11 cellular contexts compared by ENCODE assay signal in the genomic region with DNA sequence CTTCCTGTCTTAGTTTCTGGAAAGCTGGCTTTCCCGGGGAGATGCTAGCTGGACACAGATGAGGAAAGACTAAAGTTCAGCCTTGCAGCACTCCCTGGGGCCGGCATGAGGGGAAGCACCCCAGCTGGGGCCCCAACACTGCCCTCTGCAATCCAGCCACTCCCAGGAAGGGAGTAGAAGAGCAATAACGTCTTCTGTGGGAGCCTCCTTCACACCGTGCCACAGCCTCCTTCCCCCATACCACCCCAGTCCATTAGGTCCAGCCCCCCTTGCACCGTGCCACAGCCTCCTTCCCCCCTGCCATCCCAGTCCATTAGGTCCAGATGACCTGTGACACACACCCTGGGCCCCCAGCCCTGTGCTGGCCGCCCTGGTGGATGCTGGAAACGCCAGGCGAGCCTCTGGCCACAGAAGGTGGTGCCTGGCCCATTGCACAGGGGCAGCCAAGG. TPM values are rescaled to one million over a fixed set of nuclear protein-coding genes. Genes with fewer than 3 reads are reported as not detected.
A peak's percentile ranks its signal among the peaks of the same experiment; 100 is the strongest.
DNase-seq lines count a peak whose midpoint lies in the region; ATAC-seq lines count a peak whose summit lies in the region.
"Had no signal": no experiment of that assay in that cellular context is flagged by ENCODE, and none has a peak within 500 bp of the region (broad histone marks: within the 10 kb centered on the region; RNA-seq: fewer than 3 reads in every experiment).

No MANE protein-coding gene starts in this region.

- peak; percentile 14 for ATAC-seq in GM19025 (IDR thresholded peaks at IDR 0.05; ENCODE audit: low read depth, unreplicated experiment)
- ATAC-seq in HG03460 (IDR thresholded peaks at IDR 0.05; ENCODE audit: unreplicated experiment), result peak; percentile 12
- ATAC-seq in activated naive CD8-positive, alpha-beta T cell treated with anti-CD3 and anti-CD28 coated beads, Interleukin-2, amount 50 U/mL, for 24 hours, result no peak
- ATAC-seq in naive thymus-derived CD4-positive, alpha-beta T cell, result no peak
- no peak for ATAC-seq in GM18907 (IDR thresholded peaks at IDR 0.05; ENCODE audit: unreplicated experiment)

- no peaks in the 10 kb centered on the region for H3K9me3 Mint-ChIP-seq in activated naive CD8-positive, alpha-beta T cell treated with anti-CD3 and anti-CD28 coated beads, Interleukin-2, amount 50 U/mL, for 24 hours
- no peaks in the 10 kb centered on the region for H3K9me3 Mint-ChIP-seq in naive thymus-derived CD4-positive, alpha-beta T cell
- H3K9me3 Mint-ChIP-seq: activated T-helper 2 cell treated with anti-CD3 and anti-CD28 coated beads, Interferon-gamma antibody, Interleukin-2, Interleukin-4, amounts not matched to agents 10 μg/mL and 5 μg/mL and 100 μg/mL, durations not matched to agents 14 hours and 24 hours and 36 hours had no signal

- no peaks in the 10 kb centered on the region for H3K36me3 Mint-ChIP-seq in activated naive CD8-positive, alpha-beta T cell treated with anti-CD3 and anti-CD28 coated beads, Interleukin-2, amount 50 U/mL, for 24 hours (ENCODE audit: low read depth)
- H3K36me3 Mint-ChIP-seq in naive thymus-derived CD4-positive, alpha-beta T cell, result no peaks in the 10 kb centered on the region

- peaks cover 0 to 8% of the 10 kb centered on the region in 2 donors for H3K4me1 ChIP-seq in neuronal stem cell (ENCODE audit: control insufficient read depth in 2 of 2, insufficient read depth in 1 of 2, low read depth in 1 of 2, low read length in 2 of 2)
- H3K4me1 ChIP-seq in naive thymus-derived CD4-positive, alpha-beta T cell (ENCODE audit: control insufficient read depth in 2 of 2, insufficient read depth in 2 of 2, low read length in 2 of 2), result peaks cover 8 to 13% of the 10 kb centered on the region in 2 donors

- H3K18ac ChIP-seq in neuronal stem cell (ENCODE audit: low read length), result peak overlapping the region; percentile 44

- H3K14ac ChIP-seq in neuronal stem cell (ENCODE audit: low read length), result peak overlapping the region; percentile 5

- H2AK5ac ChIP-seq in neuronal stem cell (ENCODE audit: low read depth, low read length), result peak overlapping the region; percentile 76

- H3K4me1 Mint-ChIP-seq in activated naive CD8-positive, alpha-beta T cell treated with anti-CD3 and anti-CD28 coated beads, Interleukin-2, amount 50 U/mL, for 24 hours, result peaks cover 15% of the 10 kb centered on the region
- H3K4me1 Mint-ChIP-seq in naive thymus-derived CD4-positive, alpha-beta T cell, result peaks cover 8 to 24% (median 12%) of the 10 kb centered on the region in 7 donors

- H3K4me2 ChIP-seq in neuronal stem cell (ENCODE audit: insufficient read depth, low read length, poor library complexity, severe bottlenecking), result no peak overlapping the region

- H3K79me1 ChIP-seq in neuronal stem cell (ENCODE audit: low read depth, low read length), result no peaks in the 10 kb centered on the region

- POLR2A ChIA-PET in naive thymus-derived CD4-positive, alpha-beta T cell (lab: Charles Lee), result interaction anchor here (3.2 kb wide), 1 partner anchor 166 kb away, joined by 10 read pairs; no protein-coding TSS in a partner anchor

- CTCF ChIA-PET in naive thymus-derived CD4-positive, alpha-beta T cell (lab: Charles Lee), result interaction anchor here (0.7 to 18.2 kb wide), 4 partner anchors 21 to 491 kb away, joined by 4 to 567 read pairs (median 14); no protein-coding TSS in a partner anchor

- peak overlapping the region; percentile 6 for H3K23ac ChIP-seq in neuronal stem cell (ENCODE audit: low read depth, low read length, poor library complexity)

- H2BK12ac ChIP-seq in neuronal stem cell (ENCODE audit: low read length), result peak overlapping the region; percentile 67

- no peak overlapping the region for H3K4me3 ChIP-seq in neuronal stem cell (ENCODE audit: low read length in 2 of 2)
- no peak overlapping the region for H3K4me3 ChIP-seq in naive thymus-derived CD4-positive, alpha-beta T cell (ENCODE audit: low read length)
- H3K4me3 ChIP-seq: MG63 had no signal

- H2BK120ac ChIP-seq in neuronal stem cell (ENCODE audit: low read depth, low read length), result peak overlapping the region; percentile 33

- H3K27me3 Mint-ChIP-seq in activated naive CD8-positive, alpha-beta T cell treated with anti-CD3 and anti-CD28 coated beads, Interleukin-2, amount 50 U/mL, for 24 hours, result peaks cover 6% of the 10 kb centered on the region
- H3K27me3 Mint-ChIP-seq in naive thymus-derived CD4-positive, alpha-beta T cell, result peaks cover 0 to 24% (median 15%) of the 10 kb centered on the region in 5 donors

- no peaks in the 10 kb centered on the region for H3K9me3 ChIP-seq in neuronal stem cell (replicated peaks in 1 of 2; ENCODE audit: control insufficient read depth in 2 of 2, insufficient read depth in 1 of 2, low read depth in 1 of 2, low read length in 2 of 2)
- H3K9me3 ChIP-seq in naive thymus-derived CD4-positive, alpha-beta T cell (ENCODE audit: control insufficient read depth in 2 of 3, low read length in 3 of 3), result no peaks in the 10 kb centered on the region
- H3K9me3 ChIP-seq: MG63, thoracic aorta had no signal

- intact Hi-C loops in naive thymus-derived CD4-positive, alpha-beta T cell (cut with micrococcal nuclease), result loop anchor here (2.0 to 5.0 kb wide), 4 partner anchors 22 to 535 kb away; a partner anchor contains a TSS

- H2AFZ ChIP-seq in neuronal stem cell (ENCODE audit: low read length), result no peak overlapping the region

- no peak overlapping the region for H4K8ac ChIP-seq in neuronal stem cell (ENCODE audit: low read depth, low read length)

- H3K27ac ChIP-seq in neuronal stem cell (replicated peaks; ENCODE audit: low read length), result no peak overlapping the region
- H3K27ac ChIP-seq in naive thymus-derived CD4-positive, alpha-beta T cell (ENCODE audit: low read depth, low read length), result no peak overlapping the region
- H3K27ac ChIP-seq: thoracic aorta, VCaP had no signal

- no peak overlapping the region for H3K27ac Mint-ChIP-seq in activated naive CD8-positive, alpha-beta T cell treated with anti-CD3 and anti-CD28 coated beads, Interleukin-2, amount 50 U/mL, for 24 hours
- H3K27ac Mint-ChIP-seq in naive thymus-derived CD4-positive, alpha-beta T cell, result peak overlapping the region in 4 of 9 donors; percentile 46 to 87 (median 72)
- H3K27ac Mint-ChIP-seq: activated T-helper 2 cell treated with anti-CD3 and anti-CD28 coated beads, Interferon-gamma antibody, Interleukin-2, Interleukin-4, amounts not matched to agents 10 μg/mL and 5 μg/mL and 100 μg/mL, durations not matched to agents 14 hours and 24 hours and 36 hours had no signal

- H2BK15ac ChIP-seq in neuronal stem cell (ENCODE audit: low read length), result peak overlapping the region; percentile 64

- no peaks in the 10 kb centered on the region for H3K36me3 ChIP-seq in neuronal stem cell (replicated peaks in 1 of 2; ENCODE audit: control insufficient read depth in 2 of 2, insufficient read depth in 2 of 2, low read length in 2 of 2)
- no peaks in the 10 kb centered on the region for H3K36me3 ChIP-seq in naive thymus-derived CD4-positive, alpha-beta T cell (ENCODE audit: control insufficient read depth in 2 of 3, insufficient read depth in 3 of 3, low read length in 3 of 3)
- H3K36me3 ChIP-seq: MG63, thoracic aorta had no signal

- no peak overlapping the region for H4K91ac ChIP-seq in neuronal stem cell (ENCODE audit: low read depth, low read length, poor library complexity)

- no peak overlapping the region for H3K4ac ChIP-seq in neuronal stem cell (ENCODE audit: low read length)

- DNase-seq in activated naive CD8-positive, alpha-beta T cell treated with anti-CD3 and anti-CD28 coated beads, Interleukin-2, amount 50 U/mL, for 24 hours, result no peak
- no peak for DNase-seq in neuronal stem cell (ENCODE audit: low spot score)
- DNase-seq in naive thymus-derived CD4-positive, alpha-beta T cell, result no peak
- no peak for DNase-seq in OCI-M1 (lab: John Stamatoyannopoulos, UW)

- H3K4me3 Mint-ChIP-seq in activated naive CD8-positive, alpha-beta T cell treated with anti-CD3 and anti-CD28 coated beads, Interleukin-2, amount 50 U/mL, for 24 hours, result peak overlapping the region; percentile 63
- H3K4me3 Mint-ChIP-seq in naive thymus-derived CD4-positive, alpha-beta T cell, result peak overlapping the region in 3 of 10 donors; percentile 32 to 82 (median 71)

- no CpG with 5 or more reads among the region's 8 CpGs for WGBS in neuronal stem cell (ENCODE audit: extremely low coverage in 2 of 2, insufficient read length in 2 of 2, insufficient replicate concordance in 1 of 2), 2 donors

- peak overlapping the region; percentile 53 for H3K9ac ChIP-seq in neuronal stem cell (ENCODE audit: low read depth, low read length, poor library complexity)

- H2BK5ac ChIP-seq in neuronal stem cell (ENCODE audit: low read length), result peak overlapping the region; percentile 44

- no peaks in the 10 kb centered on the region for H3K27me3 ChIP-seq in neuronal stem cell (ENCODE audit: control insufficient read depth in 3 of 3, insufficient read depth in 3 of 3, low read depth in 1 of 3, low read length in 3 of 3)
- no peaks in the 10 kb centered on the region for H3K27me3 ChIP-seq in naive thymus-derived CD4-positive, alpha-beta T cell (ENCODE audit: control insufficient read depth in 2 of 2, insufficient read depth in 2 of 2, low read length in 2 of 2)
- H3K27me3 ChIP-seq: MG63 had no signal

RNA-seq across cellular contexts. Expression of a gene that starts 44.1 kb away (rescaled TPM):
- polyA plus RNA-seq in neuronal stem cell (2013, experiment 1 of 2), result 2.6 TPM
- 2.5 TPM for polyA plus RNA-seq in neuronal stem cell (2013, experiment 2 of 2)
- 1 to 10 TPM; 2.2 to 8.8 (median 6.4) TPM for total RNA-seq in naive thymus-derived CD4-positive, alpha-beta T cell
- polyA plus RNA-seq in naive thymus-derived CD4-positive, alpha-beta T cell, result 1 to 10 TPM in 1 of 2 donors, under 1 TPM in 1; 0.44 to 1.1 TPM

Comparison
In these comparisons a context has a peak if more than half of its experiments do, and no peak if none do; other contexts are left out.
1. ATAC-seq: peak in GM19025 (single experiment) and HG03460 (single experiment); none in activated naive CD8-positive, alpha-beta T cell treated with anti-CD3 and anti-CD28 coated beads, Interleukin-2, amount 50 U/mL, for 24 hours (single experiment), naive thymus-derived CD4-positive, alpha-beta T cell (single experiment) and GM18907 (single experiment).